ENCODE assay signal across 9 cellular contexts in the genomic region with DNA sequence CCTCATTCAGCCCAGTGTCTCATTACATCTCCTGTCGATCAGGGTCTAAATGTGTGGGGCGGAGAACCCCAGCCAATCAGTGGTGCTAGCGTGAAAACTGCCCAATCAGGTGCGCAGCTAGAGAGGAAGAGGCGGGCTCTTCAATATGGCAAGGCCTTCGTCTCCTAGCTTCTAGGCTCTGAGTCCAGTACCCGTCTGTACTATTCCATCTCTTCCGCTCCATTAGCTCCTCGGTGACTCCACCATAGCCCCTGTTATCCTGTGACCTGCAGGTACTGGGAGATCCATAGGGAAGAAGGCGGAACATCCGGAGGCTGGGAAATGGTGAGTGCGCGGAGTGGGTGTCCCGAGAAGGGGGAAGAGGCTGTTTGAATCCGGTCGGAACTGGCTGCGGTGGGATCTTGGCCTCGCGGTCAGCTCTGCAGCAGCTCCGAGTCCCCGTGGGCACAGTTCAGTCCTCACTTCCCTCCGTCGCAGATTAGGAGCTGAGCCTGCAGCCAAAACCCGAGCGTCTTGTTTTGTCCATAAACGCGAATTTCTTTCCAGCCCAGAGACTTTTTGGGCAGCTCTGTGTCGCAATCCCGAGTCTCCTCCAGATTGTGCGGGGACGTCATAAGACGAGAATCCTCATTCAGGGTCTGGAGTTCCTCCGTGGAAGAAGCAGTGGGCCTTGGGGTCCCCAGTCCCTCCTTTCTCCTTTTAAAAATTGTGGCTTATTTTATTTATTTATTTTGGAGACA. TPM values are rescaled to one million over a fixed set of nuclear protein-coding genes. Genes with fewer than 3 reads are reported as not detected.
A peak's percentile ranks its signal among the peaks of the same experiment; 100 is the strongest.
DNase-seq lines count a peak whose midpoint lies in the region; ATAC-seq and TF ChIP-seq lines count a peak whose summit lies in the region.
"Had no signal": no experiment of that assay in that cellular context is flagged by ENCODE, and none has a peak within 500 bp of the region (broad histone marks: within the 10 kb centered on the region; RNA-seq: fewer than 3 reads in every experiment).

A gene (plus strand): TSS at position 134 of the 740 bp plus-strand sequence. CDS start 188 bp downstream, at position 322.

- no peaks in the 10 kb centered on the region for H3K36me3 ChIP-seq in gastroesophageal sphincter
- H3K36me3 ChIP-seq in rectal smooth muscle tissue (ENCODE audit: control insufficient read depth, insufficient read depth, low read length), result no peaks in the 10 kb centered on the region

- H3K4me3 ChIP-seq in gastroesophageal sphincter (peak within 1 kb of the TSS; percentile 53 to 58), rectal smooth muscle tissue (ENCODE audit: low read length) (peak within 1 kb of the TSS; percentile 73)

- no peak for TF ChIP-seq CTCF in gastroesophageal sphincter (IDR thresholded peaks at IDR 0.05)

- 10 to 23% methylated on average over 6 to 25 of the region's 33 CpGs for WGBS in gastroesophageal sphincter (ENCODE audit: low coverage in 1 of 2), 2 donors

- ATAC-seq in gastroesophageal sphincter (peak; percentile 88), GM19452 (IDR thresholded peaks at IDR 0.05; ENCODE audit: unreplicated experiment) (no peak), GM21526 (IDR thresholded peaks at IDR 0.05; ENCODE audit: low FRiP score, unreplicated experiment) (no peak), HG03045 (IDR thresholded peaks at IDR 0.05; ENCODE audit: unreplicated experiment) (no peak)

- no peak for TF ChIP-seq POLR2A in gastroesophageal sphincter (IDR thresholded peaks at IDR 0.05)

- H3K27ac ChIP-seq in gastroesophageal sphincter (peak within 1 kb of the TSS; percentile 34 to 89 (median 72)), rectal smooth muscle tissue (ENCODE audit: low read depth, low read length) (peak within 1 kb of the TSS; percentile 85)

- H3K9ac ChIP-seq in rectal smooth muscle tissue (ENCODE audit: low read length), result peak within 1 kb of the TSS; percentile 3

- H3K4me1 ChIP-seq in gastroesophageal sphincter, result peaks cover 0 to 17% (median 0%) of the 10 kb centered on the region in 3 donors
- H3K4me1 ChIP-seq in rectal smooth muscle tissue (ENCODE audit: control insufficient read depth, insufficient read depth, low read length), result no peaks in the 10 kb centered on the region

- DNase-seq in CD1c-positive myeloid dendritic cell (ENCODE audit: extremely low spot score) (peak; percentile 32), OCI-M1 (lab: John Stamatoyannopoulos, UW) (peak; percentile 96)
- no peak for DNase-seq in activated CD8-positive, alpha-beta memory T cell treated with anti-CD3 and anti-CD28 coated beads, Interleukin-2, amount 50 U/mL, for 48 hours
- DNase-seq: NCI-H2171 treated with DMSO at 0.1 percent for 48 hours had no signal

- H3K9me3 ChIP-seq in gastroesophageal sphincter, result peaks cover 0 to 4% (median 0%) of the 10 kb centered on the region in 3 donors

- no peak for TF ChIP-seq EP300 in gastroesophageal sphincter (IDR thresholded peaks at IDR 0.05)

- H3K27me3 ChIP-seq in gastroesophageal sphincter, result no peaks in the 10 kb centered on the region
- H3K27me3 ChIP-seq in rectal smooth muscle tissue (ENCODE audit: control insufficient read depth, insufficient read depth, low read length), result no peaks in the 10 kb centered on the region

RNA-seq across cellular contexts. Expression of the gene that starts here (rescaled TPM):
- 1 to 10 TPM; 1.2 to 5.1 (median 3.9) TPM for total RNA-seq in gastroesophageal sphincter
